Comparison of ENCODE assay signal across 8 cellular contexts in the genomic region with DNA sequence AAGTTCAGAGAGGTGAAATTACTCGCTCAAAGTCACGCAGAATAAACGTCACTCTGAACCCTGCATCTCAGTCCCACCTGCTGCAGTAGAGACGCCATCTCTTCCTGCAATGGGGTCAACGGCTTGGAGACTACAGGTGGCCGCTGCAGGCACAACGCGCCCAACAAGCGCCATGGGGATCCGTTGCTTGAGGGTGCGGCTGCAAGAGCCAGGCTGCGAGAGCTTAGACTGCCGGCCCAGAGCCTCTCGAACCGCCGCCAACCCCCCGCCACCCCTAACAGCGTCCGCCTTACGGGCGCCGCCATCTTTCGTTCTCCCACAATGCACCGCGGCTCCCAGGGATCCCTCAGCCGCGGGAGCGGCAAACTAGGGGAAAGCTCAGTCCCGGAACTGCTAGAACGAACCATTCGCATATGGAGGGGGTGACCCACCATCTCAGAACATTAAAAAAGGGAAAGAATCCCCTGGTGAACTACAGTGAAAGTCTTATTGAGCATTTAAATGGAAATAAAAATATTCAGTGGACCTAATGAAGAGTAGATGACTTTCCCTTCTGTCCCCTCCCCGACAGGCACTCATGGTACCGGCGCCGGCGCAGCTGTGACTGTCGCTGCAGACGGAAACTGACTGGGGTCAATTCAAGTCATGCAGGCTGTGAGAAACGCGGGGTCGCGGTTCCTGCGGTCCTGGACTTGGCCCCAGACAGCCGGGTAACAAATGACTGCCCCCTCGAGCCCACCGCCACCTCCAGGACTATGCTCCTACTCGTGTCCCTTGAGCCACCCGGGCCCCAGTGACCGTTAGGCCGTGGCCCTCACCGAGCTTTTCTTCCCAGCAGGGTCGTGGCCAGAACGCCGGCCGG. TPM values are rescaled to one million over a fixed set of nuclear protein-coding genes. Genes with fewer than 3 reads are reported as not detected.
A peak's percentile ranks its signal among the peaks of the same experiment; 100 is the strongest.
DNase-seq lines count a peak whose midpoint lies in the region; ATAC-seq and TF ChIP-seq lines count a peak whose summit lies in the region.

Gene MRPL46, minus strand, starts transcription at position 316 of the 862 bp plus-strand sequence. Its CDS starts 11 bp downstream, at position 305.
Gene MRPS11, plus strand, starts transcription at position 636 of the 862 bp plus-strand sequence. Its CDS starts 10 bp downstream, at position 646.

- peaks cover 24% of the 10 kb centered on the region for H3K36me3 Mint-ChIP-seq in CD4-positive, CD25-positive, alpha-beta regulatory T cell
- H3K36me3 Mint-ChIP-seq in activated CD4-positive, alpha-beta memory T cell treated with anti-CD3 and anti-CD28 coated beads for 36 hours, result peaks cover 34% of the 10 kb centered on the region

- peak; percentile 94 to 96 for ATAC-seq in CD4-positive, CD25-positive, alpha-beta regulatory T cell (ENCODE audit: low read depth in 2 of 2)
- ATAC-seq in GM19438 (IDR thresholded peaks at IDR 0.05; ENCODE audit: low read depth, unreplicated experiment) (peak; percentile 89), HG03571 (IDR thresholded peaks at IDR 0.05; ENCODE audit: unreplicated experiment) (peak; percentile 87), right lobe of liver (peak; percentile 91 to 94 (median 94))

- H3K27ac Mint-ChIP-seq in CD4-positive, CD25-positive, alpha-beta regulatory T cell, result peak within 1 kb of the TSS; percentile 97 to 99 (median 97)
- peak within 1 kb of the TSS; percentile 98 for H3K27ac Mint-ChIP-seq in activated CD4-positive, alpha-beta memory T cell treated with anti-CD3 and anti-CD28 coated beads for 36 hours

- 0% methylated on average over 22 of the region's 55 CpGs for WGBS in right lobe of liver (ENCODE audit: insufficient coverage, low coverage, low lambda C conversion rate, missing lambda C conversion rate)

- H3K27me3 Mint-ChIP-seq in CD4-positive, CD25-positive, alpha-beta regulatory T cell, result peaks cover 5% of the 10 kb centered on the region
- H3K27me3 Mint-ChIP-seq in activated CD4-positive, alpha-beta memory T cell treated with anti-CD3 and anti-CD28 coated beads for 36 hours, result no peaks in the 10 kb centered on the region

- H3K4me3 Mint-ChIP-seq in CD4-positive, CD25-positive, alpha-beta regulatory T cell, result peak within 1 kb of the TSS in 2 of 4 donors; percentile 97 to 98
- H3K4me3 Mint-ChIP-seq in activated CD4-positive, alpha-beta memory T cell treated with anti-CD3 and anti-CD28 coated beads for 36 hours, result peak within 1 kb of the TSS; percentile 93

- TF ChIP-seq POLR2A in right lobe of liver (IDR thresholded peaks at IDR 0.05), result peak; percentile 67

- H3K4me1 ChIP-seq in CD4-positive, CD25-positive, alpha-beta regulatory T cell (ENCODE audit: control insufficient read depth, insufficient read depth, low read length, poor library complexity, severe bottlenecking), result peaks cover 17% of the 10 kb centered on the region
- peaks cover 0 to 21% (median 9%) of the 10 kb centered on the region in 4 donors for H3K4me1 ChIP-seq in right lobe of liver

- peaks cover 27% of the 10 kb centered on the region for H3K36me3 ChIP-seq in CD4-positive, CD25-positive, alpha-beta regulatory T cell (ENCODE audit: control insufficient read depth, insufficient read depth, low read length)
- H3K36me3 ChIP-seq in right lobe of liver, result peaks cover 0 to 25% (median 11%) of the 10 kb centered on the region in 4 donors

- peak within 1 kb of the TSS; percentile 88 for H3K27ac ChIP-seq in CD4-positive, CD25-positive, alpha-beta regulatory T cell (ENCODE audit: insufficient read depth, low read length, poor library complexity, severe bottlenecking)
- peak within 1 kb of the TSS; percentile 78 to 100 (median 99) for H3K27ac ChIP-seq in dorsolateral prefrontal cortex
- peak within 1 kb of the TSS; percentile 90 to 98 (median 96) for H3K27ac ChIP-seq in right lobe of liver

- H3K9me3 ChIP-seq in CD4-positive, CD25-positive, alpha-beta regulatory T cell (ENCODE audit: control insufficient read depth in 2 of 2, low read length in 2 of 2), result no peaks in the 10 kb centered on the region
- H3K9me3 ChIP-seq in right lobe of liver, result no peaks in the 10 kb centered on the region

- H3K9me3 Mint-ChIP-seq in CD4-positive, CD25-positive, alpha-beta regulatory T cell, result no peaks in the 10 kb centered on the region
- no peaks in the 10 kb centered on the region for H3K9me3 Mint-ChIP-seq in activated CD4-positive, alpha-beta memory T cell treated with anti-CD3 and anti-CD28 coated beads for 36 hours

- POLR2A ChIA-PET in activated CD4-positive, alpha-beta memory T cell treated with anti-CD3 and anti-CD28 coated beads for 36 hours (lab: Charles Lee), result interaction anchor here (0.7 to 1.6 kb wide), 8 partner anchors 23 to 428 kb away, joined by 3 to 7 read pairs (median 3); partner anchors contain the start of genes AEN, DET1 and HAPLN3

- CTCF ChIA-PET in activated CD4-positive, alpha-beta memory T cell treated with anti-CD3 and anti-CD28 coated beads for 36 hours (lab: Charles Lee), result interaction anchor here (0.6 to 3.1 kb wide), 7 partner anchors 11 to 447 kb away, joined by 3 to 23 read pairs (median 8); partner anchors contain the start of gene ISG20

- no peaks in the 10 kb centered on the region for H3K27me3 ChIP-seq in CD4-positive, CD25-positive, alpha-beta regulatory T cell (ENCODE audit: control insufficient read depth, insufficient read depth, low read length)
- H3K27me3 ChIP-seq in dorsolateral prefrontal cortex, result no peaks in the 10 kb centered on the region
- H3K27me3 ChIP-seq in right lobe of liver, result no peaks in the 10 kb centered on the region

- TF ChIP-seq CTCF in dorsolateral prefrontal cortex (IDR thresholded peaks at IDR 0.05 in 54 of 56, conservative IDR thresholded peaks at IDR 0.05 in 2 of 56; ENCODE audit: low read depth in 1 of 56, partially characterized antibody in 56 of 56) (peak in 33 of 56 donors; percentile 6 to 61 (median 30)), right lobe of liver (IDR thresholded peaks at IDR 0.05) (no peak)

- peaks cover 18 to 34% (median 22%) of the 10 kb centered on the region in 4 donors for H3K4me1 Mint-ChIP-seq in CD4-positive, CD25-positive, alpha-beta regulatory T cell
- peaks cover 39% of the 10 kb centered on the region for H3K4me1 Mint-ChIP-seq in activated CD4-positive, alpha-beta memory T cell treated with anti-CD3 and anti-CD28 coated beads for 36 hours (ENCODE audit: low read depth)

- peak within 1 kb of the TSS; percentile 97 for H3K4me3 ChIP-seq in CD4-positive, CD25-positive, alpha-beta regulatory T cell (ENCODE audit: low read depth, low read length)
- H3K4me3 ChIP-seq in dorsolateral prefrontal cortex (peak within 1 kb of the TSS; percentile 73 to 100 (median 94)), right lobe of liver (peak within 1 kb of the TSS; percentile 76 to 90 (median 82))

- peak; percentile 84 to 93 (median 92) for DNase-seq in CD4-positive, CD25-positive, alpha-beta regulatory T cell
- DNase-seq in NCI-H774 (lab: John Stamatoyannopoulos, UW) (peak; percentile 86), dorsolateral prefrontal cortex (peak; percentile 84 to 94 (median 91)), right lobe of liver (peak; percentile 87 to 93 (median 92))
- DNase-seq in activated CD4-positive, alpha-beta memory T cell treated with anti-CD3 and anti-CD28 coated beads for 36 hours, result peak; percentile 91
- peak; percentile 87 to 90 for DNase-seq in stimulated activated CD4-positive, alpha-beta T cell treated with anti-CD3 and anti-CD28 coated beads, Interleukin-4, amount 100 ng/mL, for 4 hours

- intact Hi-C loops in activated CD4-positive, alpha-beta memory T cell treated with anti-CD3 and anti-CD28 coated beads for 36 hours (cut with micrococcal nuclease), result loop anchor here (1.0 to 2.0 kb wide), 3 partner anchors 47 to 155 kb away; partner anchors contain the start of gene DET1
- intact Hi-C loops in dorsolateral prefrontal cortex (cut with DNase I), result loop anchor here (5.0 kb wide), 1 partner anchor 75 kb away; no protein-coding TSS in a partner anchor
- intact Hi-C loops in right lobe of liver (cut with DNase I), result no loop called here

RNA-seq across cellular contexts. Expression of gene MRPL46, which starts in this region (rescaled TPM):
- 11.8 TPM for total RNA-seq in CD4-positive, CD25-positive, alpha-beta regulatory T cell
- 10 to 100 TPM; 49.9 to 72.9 (median 67.2) TPM for polyA plus RNA-seq in CD4-positive, CD25-positive, alpha-beta regulatory T cell
- total RNA-seq in activated CD4-positive, alpha-beta memory T cell treated with anti-CD3 and anti-CD28 coated beads for 36 hours, result 10 to 100 TPM; 29.6 to 34.2 TPM
- total RNA-seq in dorsolateral prefrontal cortex (10 to 100 TPM; 23.1 to 42.3 (median 30.9) TPM), right lobe of liver (10 to 100 TPM; 25.4 to 38.4 (median 33.9) TPM)

RNA-seq across cellular contexts. Expression of gene MRPS11, which starts in this region (rescaled TPM):
- 21.8 TPM for total RNA-seq in CD4-positive, CD25-positive, alpha-beta regulatory T cell
- 10 to 100 TPM; 48.6 to 64.2 (median 60.5) TPM for polyA plus RNA-seq in CD4-positive, CD25-positive, alpha-beta regulatory T cell
- total RNA-seq in activated CD4-positive, alpha-beta memory T cell treated with anti-CD3 and anti-CD28 coated beads for 36 hours, result 10 to 100 TPM; 54.9 to 56.4 TPM
- total RNA-seq in dorsolateral prefrontal cortex, result 10 to 100 TPM; 34.8 to 66.4 (median 50.4) TPM
- 10 to 100 TPM; 25.4 to 38.0 (median 32.7) TPM for total RNA-seq in right lobe of liver

Comparison
In these comparisons a context has a peak if more than half of its experiments do, and no peak if none do; other contexts are left out.
1. Peak in every context shown above with its lines: DNase-seq, ATAC-seq, H3K4me3 ChIP-seq and H3K27ac ChIP-seq.
2. CTCF ChIP-seq: peak in dorsolateral prefrontal cortex (33 of 56); none in right lobe of liver (0 of 4).
3. intact Hi-C loops: an anchor here in activated CD4-positive, alpha-beta memory T cell treated with anti-CD3 and anti-CD28 coated beads for 36 hours (1.0 to 2.0 kb wide) and dorsolateral prefrontal cortex (5.0 kb wide); none called in right lobe of liver.